Comparison of ENCODE assay signal across 1 cellular context in the genomic region with DNA sequence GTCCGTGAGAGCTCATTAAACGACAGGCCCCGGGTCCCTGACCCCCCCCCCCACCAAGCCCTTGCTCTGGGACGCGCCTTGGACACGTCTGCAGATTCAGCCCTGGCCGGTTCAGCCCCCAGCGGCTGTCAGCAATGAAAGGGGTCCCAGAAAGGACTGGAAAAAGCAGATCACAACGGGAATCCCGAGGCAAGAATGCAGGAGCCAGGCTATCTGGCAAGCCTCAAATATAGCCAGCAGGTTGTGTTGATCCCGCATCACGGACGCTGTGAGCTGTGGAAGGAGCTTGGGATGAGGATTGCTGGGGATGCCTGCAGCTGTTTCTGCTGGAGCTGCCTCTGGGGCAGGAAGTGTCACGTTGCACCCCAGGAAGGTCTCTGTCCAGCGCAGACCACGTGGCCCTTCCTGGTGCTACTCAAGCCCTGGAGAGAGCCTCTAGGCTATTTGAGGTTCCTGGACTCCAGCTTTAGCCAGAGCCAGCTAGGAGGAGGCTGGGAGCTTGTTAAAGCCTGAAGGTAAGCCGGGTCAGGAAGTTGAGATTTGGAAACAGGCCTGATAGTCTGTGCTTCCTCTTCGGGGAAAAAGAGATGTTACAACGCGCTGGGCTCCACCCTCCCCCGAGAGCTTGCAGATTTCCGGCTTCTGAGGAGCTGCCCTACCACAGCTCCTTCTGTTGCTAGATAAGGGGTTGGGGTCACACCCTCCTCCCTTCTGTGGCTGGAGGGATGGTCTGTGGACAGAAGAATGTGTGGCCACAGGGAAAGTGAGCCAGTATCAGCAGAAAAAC.
TF ChIP-seq lines count a peak whose summit lies in the region.

No MANE protein-coding gene starts in this region.

TF ChIP-seq in HCT116, 20 proteins besides CTCF, POLR2A, EP300 and RAD21 (continued from another document):
- TF ChIP-seq, protein P1, sequence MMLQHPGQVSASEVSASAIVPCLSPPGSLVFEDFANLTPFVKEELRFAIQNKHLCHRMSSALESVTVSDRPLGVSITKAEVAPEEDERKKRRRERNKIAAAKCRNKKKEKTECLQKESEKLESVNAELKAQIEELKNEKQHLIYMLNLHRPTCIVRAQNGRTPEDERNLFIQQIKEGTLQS (IDR thresholded peaks at IDR 0.05), result no peak
- TF ChIP-seq FOSL1 (IDR thresholded peaks at IDR 0.05; ENCODE audit: low read depth), result no peak
- no peak for TF ChIP-seq SP1 (IDR thresholded peaks at IDR 0.05; ENCODE audit: low read depth)
- TF ChIP-seq EGR1 (IDR thresholded peaks at IDR 0.05; ENCODE audit: low read depth), result no peak
